In the genomic region with DNA sequence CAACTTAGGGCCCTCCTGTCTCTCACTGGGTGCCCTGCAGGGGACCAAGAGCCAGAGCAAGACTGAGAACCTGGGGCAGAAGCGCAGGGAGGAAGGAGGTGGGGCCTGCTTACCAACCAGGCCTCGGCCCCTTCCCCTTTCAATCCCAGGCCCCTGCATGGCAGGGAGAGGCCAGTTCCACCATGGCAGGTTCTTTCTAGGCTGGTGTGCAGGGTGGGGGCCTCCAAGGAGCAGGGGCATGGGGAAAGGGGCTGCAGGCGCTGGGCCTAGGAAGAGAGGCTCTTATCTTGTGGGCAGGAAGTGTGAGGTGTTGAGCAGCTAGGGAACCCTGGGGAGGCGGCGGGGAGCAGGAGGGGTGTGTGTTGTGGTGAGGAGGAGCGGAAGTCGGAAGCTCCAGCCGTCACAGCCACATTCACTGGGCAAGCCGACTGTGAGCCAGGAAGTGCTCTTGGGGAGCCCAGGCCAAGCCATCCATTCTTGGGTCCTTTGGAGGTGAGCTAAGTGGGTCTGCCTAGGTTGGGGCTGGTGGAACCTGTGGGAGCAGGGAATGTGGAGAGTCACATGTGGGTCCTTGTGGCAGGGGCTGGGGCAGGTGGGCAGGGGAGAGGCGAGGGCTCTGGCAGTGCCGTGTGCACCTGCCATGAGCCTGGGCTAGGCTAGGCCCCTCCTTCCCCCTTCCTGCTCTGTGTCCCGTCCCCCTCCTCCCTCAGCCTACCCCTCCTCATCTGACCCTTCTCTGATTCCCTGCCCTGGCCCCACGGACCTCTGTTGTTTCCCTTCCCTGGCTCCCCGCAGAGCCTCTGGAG, we compare ENCODE assay signal across 8 cellular contexts. TPM values are rescaled to one million over a fixed set of nuclear protein-coding genes. Genes with fewer than 3 reads are reported as not detected.
DNase-seq lines count a peak whose midpoint lies in the region; ATAC-seq and TF ChIP-seq lines count a peak whose summit lies in the region.

Gene PSD4 (plus strand): TSS at position 409 of the 806 bp plus-strand sequence. CDS start 8,486 bp downstream, outside the sequence.

- H2AFZ ChIP-seq in GM23338: no peak within 1 kb of the TSS

- H3K9me3 Mint-ChIP-seq in GM23338: no peaks in the 10 kb centered on the region; the same call in 2 of the 3 replicates

- no peak within 1 kb of the TSS for H3K4me2 ChIP-seq in GM23338

- TF ChIP-seq CTCF in GM10266 (IDR thresholded peaks at IDR 0.05; ENCODE audit: control insufficient read depth, insufficient read depth, low read depth, missing control alignments): no peak
- no peak for TF ChIP-seq CTCF in GM23338 (conservative IDR thresholded peaks at IDR 0.05; ENCODE audit: low read depth in 2 of 2)
- no peak for TF ChIP-seq CTCF in left ventricle myocardium inferior (IDR thresholded peaks at IDR 0.05; ENCODE audit: borderline replicate concordance)

- no peaks in the 10 kb centered on the region for H3K9me3 ChIP-seq in left ventricle myocardium inferior (replicated peaks)

- H3K9me2 ChIP-seq in GM23338 (ENCODE audit: insufficient read depth): no peaks in the 10 kb centered on the region

- H3K36me3 ChIP-seq in GM23338 (ENCODE audit: insufficient read depth): no peaks in the 10 kb centered on the region
- no peaks in the 10 kb centered on the region for H3K36me3 ChIP-seq in left ventricle myocardium inferior

- peaks cover 5% of the 10 kb centered on the region for H3K27me3 Mint-ChIP-seq in GM23338 (ENCODE audit: insufficient read depth, low read depth, poor library complexity)

- peak within 1 kb of the TSS; percentile 45; the same call in 1 of the 2 replicates for H3K27ac Mint-ChIP-seq in GM23338

- H3K4me3 Mint-ChIP-seq in GM23338: no peak within 1 kb of the TSS

- no peaks in the 10 kb centered on the region for H3K36me3 Mint-ChIP-seq in GM23338 (ENCODE audit: low read depth)

- no peak within 1 kb of the TSS for H3K4me3 ChIP-seq in GM23338
- H3K4me3 ChIP-seq in left ventricle myocardium inferior: peak within 1 kb of the TSS; percentile 27

- DNase-seq in GM10266 (ENCODE audit: extremely low spot score) (peak; percentile 85), GM23338 (ENCODE audit: low spot score) (no peak), NAMALWA (ENCODE audit: low spot score) (peak; percentile 89), left ventricle myocardium inferior (peak; percentile 65), hepatic stellate cell (ENCODE audit: low spot score) (no peak), putamen (ENCODE audit: low spot score) (no peak)
- peak; percentile 78 for DNase-seq in activated CD8-positive, alpha-beta memory T cell treated with anti-CD3 and anti-CD28 coated beads, Interleukin-2, amount 50 U/mL, for 1 hour (ENCODE audit: extremely low read depth)
- DNase-seq in stimulated activated CD4-positive, alpha-beta T cell treated with anti-CD3 and anti-CD28 coated beads, Interleukin-2, amount 100 ng/mL, for 48 hours: peak; percentile 77

- H3K4me1 ChIP-seq in GM23338 (ENCODE audit: insufficient read depth) (no peaks in the 10 kb centered on the region; the same call in 1 of the 2 replicates), left ventricle myocardium inferior (no peaks in the 10 kb centered on the region)

- intact Hi-C loops in left ventricle myocardium inferior (cut with micrococcal nuclease): no loop called here

- H3K27ac ChIP-seq in GM23338 (ENCODE audit: low read depth) (no peak within 1 kb of the TSS), left ventricle myocardium inferior (replicated peaks) (no peak within 1 kb of the TSS)

- H4K20me1 ChIP-seq in GM23338 (replicated peaks; ENCODE audit: insufficient read depth): no peaks in the 10 kb centered on the region

- peak; percentile 39 for ATAC-seq in GM23338

- no peaks in the 10 kb centered on the region for H3F3A ChIP-seq in GM23338 (replicated peaks; ENCODE audit: low read depth)

- H3K27me3 ChIP-seq in GM23338 (ENCODE audit: insufficient read depth) (no peaks in the 10 kb centered on the region), left ventricle myocardium inferior (ENCODE audit: low read depth) (no peaks in the 10 kb centered on the region)

- peaks cover 24% of the 10 kb centered on the region for H3K4me1 Mint-ChIP-seq in GM23338

- no peaks in the 10 kb centered on the region for H3K79me2 ChIP-seq in GM23338 (replicated peaks; ENCODE audit: insufficient read depth)

TF ChIP-seq in GM23338, 12 proteins besides CTCF, POLR2A, EP300 and RAD21:
- TF ChIP-seq, protein P1, sequence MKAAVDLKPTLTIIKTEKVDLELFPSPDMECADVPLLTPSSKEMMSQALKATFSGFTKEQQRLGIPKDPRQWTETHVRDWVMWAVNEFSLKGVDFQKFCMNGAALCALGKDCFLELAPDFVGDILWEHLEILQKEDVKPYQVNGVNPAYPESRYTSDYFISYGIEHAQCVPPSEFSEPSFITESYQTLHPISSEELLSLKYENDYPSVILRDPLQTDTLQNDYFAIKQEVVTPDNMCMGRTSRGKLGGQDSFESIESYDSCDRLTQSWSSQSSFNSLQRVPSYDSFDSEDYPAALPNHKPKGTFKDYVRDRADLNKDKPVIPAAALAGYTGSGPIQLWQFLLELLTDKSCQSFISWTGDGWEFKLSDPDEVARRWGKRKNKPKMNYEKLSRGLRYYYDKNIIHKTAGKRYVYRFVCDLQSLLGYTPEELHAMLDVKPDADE (IDR thresholded peaks at IDR 0.05): no peak
- no peak for TF ChIP-seq STAT1 (IDR thresholded peaks at IDR 0.05; ENCODE audit: unreplicated experiment)

RNA-seq across cellular contexts. Expression of gene PSD4, which starts in this region (rescaled TPM):
- total RNA-seq in GM23338 (2014; rRNA removed; shearing (Covaris generic)): 0.66 and 1.1 TPM in 2 replicates
- 0.06 and 0.19 TPM in 2 replicates for polyA plus RNA-seq in GM23338 (2016; fragmentation: Nextera tagmentation; extraction: Ambion mirVana)
- total RNA-seq in left ventricle myocardium inferior: 2.2 TPM

Comparison
In these comparisons a context has a peak if more than half of its experiments do, and no peak if none do; other contexts are left out.
1. DNase-seq: peak in GM10266 (single experiment), NAMALWA (single experiment), activated CD8-positive, alpha-beta memory T cell treated with anti-CD3 and anti-CD28 coated beads, Interleukin-2, amount 50 U/mL, for 1 hour (single experiment), left ventricle myocardium inferior (single experiment) and stimulated activated CD4-positive, alpha-beta T cell treated with anti-CD3 and anti-CD28 coated beads, Interleukin-2, amount 100 ng/mL, for 48 hours (2 of 2); none in GM23338 (single experiment), hepatic stellate cell (single experiment) and putamen (single experiment).